ENCODE assay signal across 8 cellular contexts in genomic region chr2:65227035-65227470, GRCh38. TPM values are rescaled to one million over a fixed set of nuclear protein-coding genes. Genes with fewer than 3 reads are reported as not detected.
A peak's percentile ranks its signal among the peaks of the same experiment; 100 is the strongest.
DNase-seq lines count a peak whose midpoint lies in the region; ATAC-seq and TF ChIP-seq lines count a peak whose summit lies in the region.

No MANE protein-coding gene starts in this region.

- H3K27ac ChIP-seq in C4-2B = peak overlapping the region; percentile 87
- H3K27ac ChIP-seq in SK-N-MC = no peak overlapping the region
- H3K27ac ChIP-seq in naive thymus-derived CD4-positive, alpha-beta T cell (ENCODE audit: low read depth, low read length) = peak overlapping the region; percentile 97

- POLR2A ChIA-PET in naive thymus-derived CD4-positive, alpha-beta T cell (lab: Charles Lee) = interaction anchor here (0.6 to 2.9 kb wide), 15 partner anchors 9 to 1638 kb away, joined by 3 to 24 read pairs (median 3); partner anchors contain the start of genes AFTPH, CEP68, MDH1 and RAB1A

- peak overlapping the region; percentile 95 to 100 (median 98) for H3K4me3 Mint-ChIP-seq in naive thymus-derived CD4-positive, alpha-beta T cell

- CTCF ChIA-PET in naive thymus-derived CD4-positive, alpha-beta T cell (lab: Charles Lee) = interaction anchor here (0.9 kb wide), 2 partner anchors 40 to 97 kb away, joined by 3 to 5 read pairs; partner anchors contain the start of gene RAB1A

- no peaks in the 10 kb centered on the region for H3K27me3 ChIP-seq in naive thymus-derived CD4-positive, alpha-beta T cell (ENCODE audit: control insufficient read depth in 2 of 2, insufficient read depth in 2 of 2, low read length in 2 of 2)

- peaks cover 18 to 48% (median 38%) of the 10 kb centered on the region in 7 donors for H3K4me1 Mint-ChIP-seq in naive thymus-derived CD4-positive, alpha-beta T cell

- H3K36me3 ChIP-seq in SK-N-MC (ENCODE audit: insufficient read depth, low read length) = peaks cover 16% of the 10 kb centered on the region
- peaks cover 0 to 8% (median 0%) of the 10 kb centered on the region in 3 experiments for H3K36me3 ChIP-seq in naive thymus-derived CD4-positive, alpha-beta T cell (ENCODE audit: control insufficient read depth in 2 of 3, insufficient read depth in 3 of 3, low read length in 3 of 3)

- peak overlapping the region; percentile 94 for H3K9ac ChIP-seq in SK-N-MC (ENCODE audit: insufficient read length)

- peaks cover 0 to 11% (median 6%) of the 10 kb centered on the region in 5 donors for H3K36me3 Mint-ChIP-seq in naive thymus-derived CD4-positive, alpha-beta T cell

- peak overlapping the region; percentile 100 for H3K4me3 ChIP-seq in SK-N-MC
- peak overlapping the region; percentile 99 for H3K4me3 ChIP-seq in epithelial cell of esophagus (ENCODE audit: low read length)
- peak overlapping the region; percentile 99 for H3K4me3 ChIP-seq in naive thymus-derived CD4-positive, alpha-beta T cell (ENCODE audit: low read length)

- no peaks in the 10 kb centered on the region for H3K9me3 ChIP-seq in SK-N-MC (ENCODE audit: low read depth, low read length)
- no peaks in the 10 kb centered on the region for H3K9me3 ChIP-seq in naive thymus-derived CD4-positive, alpha-beta T cell (ENCODE audit: control insufficient read depth in 2 of 3, low read length in 3 of 3)

- peaks cover 0 to 2% (median 0%) of the 10 kb centered on the region in 11 donors for H3K9me3 Mint-ChIP-seq in naive thymus-derived CD4-positive, alpha-beta T cell

- TF ChIP-seq CTCF in C4-2B (conservative IDR thresholded peaks at IDR 0.05) = no peak
- no peak for TF ChIP-seq CTCF in epithelial cell of esophagus (IDR thresholded peaks at IDR 0.05; ENCODE audit: insufficient read depth, low read depth, low read length, missing control alignments)

- ATAC-seq in GM18909 (IDR thresholded peaks at IDR 0.05; ENCODE audit: poor library complexity, unreplicated experiment) (peak; percentile 12), HG03108 (IDR thresholded peaks at IDR 0.05; ENCODE audit: unreplicated experiment) (peak; percentile 10)
- ATAC-seq in naive thymus-derived CD4-positive, alpha-beta T cell = peak; percentile 18

- H3K4me1 ChIP-seq in naive thymus-derived CD4-positive, alpha-beta T cell (ENCODE audit: control insufficient read depth in 2 of 2, insufficient read depth in 2 of 2, low read length in 2 of 2) = peaks cover 23 to 32% of the 10 kb centered on the region in 2 donors

- intact Hi-C loops in naive thymus-derived CD4-positive, alpha-beta T cell (cut with micrococcal nuclease) = loop anchor here (1.0 to 5.0 kb wide), 17 partner anchors 14 to 1639 kb away; partner anchors contain the start of genes AFTPH (in 2 of the 2), CEP68 (in 2 of the 2), MDH1 (in 2 of the 2) and PELI1 (in 2 of the 2)

- H3K27ac Mint-ChIP-seq in naive thymus-derived CD4-positive, alpha-beta T cell = peak overlapping the region; percentile 97 to 99 (median 98)

- no peaks in the 10 kb centered on the region for H3K27me3 Mint-ChIP-seq in naive thymus-derived CD4-positive, alpha-beta T cell

- no peak for DNase-seq in SK-N-MC (ENCODE audit: low read depth, low spot score)
- peak; percentile 46 for DNase-seq in epithelial cell of esophagus (ENCODE audit: low read depth)
- peak in 1 of 9 donors; percentile 5 for DNase-seq in naive thymus-derived CD4-positive, alpha-beta T cell
- DNase-seq in NCI-H2107 (lab: John Stamatoyannopoulos, UW) = no peak
- DNase-seq in NCI-H128 (lab: John Stamatoyannopoulos, UW; ENCODE audit: unreplicated experiment) = no peak

RNA-seq across cellular contexts. Expression of gene ACTR2, which starts 0.6 kb away (rescaled TPM):
- 100 to 1,000 TPM; 180 to 435 (median 287) TPM for total RNA-seq in naive thymus-derived CD4-positive, alpha-beta T cell
- 100 to 1,000 TPM; 233 to 237 TPM for polyA plus RNA-seq in naive thymus-derived CD4-positive, alpha-beta T cell
